Comparison of ENCODE assay signal across 9 cellular contexts in the genomic region with DNA sequence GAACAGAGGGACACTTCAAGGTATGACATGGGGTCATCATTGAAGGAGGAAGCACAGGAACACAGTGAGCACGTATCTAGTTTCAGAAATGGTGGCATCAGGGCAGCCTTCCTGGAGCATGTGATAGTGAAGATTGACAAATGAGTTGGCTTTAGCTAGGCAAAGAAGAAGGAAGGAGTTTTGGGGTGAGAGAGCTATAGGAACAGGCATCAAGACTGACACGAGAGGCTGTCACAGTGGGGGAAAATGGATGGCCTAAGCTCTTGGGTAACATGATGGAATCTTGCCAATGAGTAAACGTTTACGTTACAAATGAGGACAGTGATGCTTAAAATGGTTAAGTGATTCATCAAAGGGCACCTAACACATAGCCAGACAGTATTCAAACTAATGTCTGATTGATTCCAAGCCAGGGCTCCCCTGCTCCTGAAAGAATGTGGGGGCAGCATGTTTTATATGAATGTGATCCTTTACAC. TPM values are rescaled to one million over a fixed set of nuclear protein-coding genes. Genes with fewer than 3 reads are reported as not detected.
DNase-seq lines count a peak whose midpoint lies in the region; ATAC-seq, FAIRE-seq and TF ChIP-seq lines count a peak whose summit lies in the region.
"Had no signal": no experiment of that assay in that cellular context is flagged by ENCODE, and none has a peak within 500 bp of the region (broad histone marks: within the 10 kb centered on the region; RNA-seq: fewer than 3 reads in every experiment).

No MANE protein-coding gene starts in this region.

- FAIRE-seq in HTR-8/SVneo (lab: Jason Lieb, UNC) = no peak

- H3K27me3 Mint-ChIP-seq in activated T-helper 2 cell treated with anti-CD3 and anti-CD28 coated beads, Interferon-gamma antibody, Interleukin-2, Interleukin-4, amounts not matched to agents 10 μg/mL and 5 μg/mL and 100 μg/mL, durations not matched to agents 14 hours and 24 hours and 36 hours (ENCODE audit: low read depth) = no peaks in the 10 kb centered on the region

- no peak overlapping the region for H3K4me3 Mint-ChIP-seq in activated T-helper 2 cell treated with anti-CD3 and anti-CD28 coated beads, Interferon-gamma antibody, Interleukin-2, Interleukin-4, amounts not matched to agents 10 μg/mL and 5 μg/mL and 100 μg/mL, durations not matched to agents 14 hours and 24 hours and 36 hours (ENCODE audit: low read depth)

- H3K27ac Mint-ChIP-seq in activated T-helper 2 cell treated with anti-CD3 and anti-CD28 coated beads, Interferon-gamma antibody, Interleukin-2, Interleukin-4, amounts not matched to agents 10 μg/mL and 5 μg/mL and 100 μg/mL, durations not matched to agents 14 hours and 24 hours and 36 hours = peak overlapping the region; percentile 38

- H3K27ac ChIP-seq in BLaER1 treated with 17β-estradiol and CSF1 and Interleukin-3, amounts not matched to agents 10 nM and 100 nM = peak overlapping the region in 9 of 11 experiments; percentile 21 to 69 (median 58); a peak in 12 of 22 replicates
- H3K27ac ChIP-seq in body of pancreas = no peak overlapping the region

- H3K4me2 ChIP-seq in BLaER1 treated with 17β-estradiol and CSF1 and Interleukin-3, amounts not matched to agents 10 nM and 100 nM = peak overlapping the region in 9 of 11 experiments; percentile 19 to 71 (median 55); a peak in 18 of 22 replicates

- TF ChIP-seq POLR2A in body of pancreas (IDR thresholded peaks at IDR 0.05) = no peak

- peaks cover 45 to 60% (median 51%) of the 10 kb centered on the region in 10 experiments for H3K4me1 ChIP-seq in BLaER1 treated with 17β-estradiol and CSF1 and Interleukin-3, amounts not matched to agents 10 nM and 100 nM
- H3K4me1 ChIP-seq in body of pancreas = peaks cover 10% of the 10 kb centered on the region

- intact Hi-C loops in activated T-helper 2 cell treated with anti-CD3 and anti-CD28 coated beads, Interferon-gamma antibody, Interleukin-2, Interleukin-4, amounts not matched to agents 10 μg/mL and 5 μg/mL and 100 μg/mL, durations not matched to agents 14 hours and 24 hours and 36 hours (cut with micrococcal nuclease) = loop anchor here (1.0 to 5.0 kb wide), 6 partner anchors 34 to 691 kb away; a partner anchor contains a TSS
- intact Hi-C loops in body of pancreas (cut with DNase I) = loop anchor here (5.0 kb wide), 1 partner anchor 61 kb away; no protein-coding TSS in a partner anchor

- 0 out of 22 replicates have a peak overlapping the region, but pooled peaks of 1 of the 11 experiments have one; percentile 47 for H3K9ac ChIP-seq in BLaER1 treated with 17β-estradiol and CSF1 and Interleukin-3, amounts not matched to agents 10 nM and 100 nM

- H3K27me3 ChIP-seq in BLaER1 treated with 17β-estradiol and CSF1 and Interleukin-3, amounts not matched to agents 10 nM and 100 nM = no peaks in the 10 kb centered on the region
- no peaks in the 10 kb centered on the region for H3K27me3 ChIP-seq in body of pancreas

- peaks cover 14 to 22% (median 15%) of the 10 kb centered on the region in 11 experiments; a peak in 21 of 22 replicates for H3K9me3 ChIP-seq in BLaER1 treated with 17β-estradiol and CSF1 and Interleukin-3, amounts not matched to agents 10 nM and 100 nM (replicated peaks in 1 of 11)
- no peaks in the 10 kb centered on the region for H3K9me3 ChIP-seq in body of pancreas

- H3K4me1 Mint-ChIP-seq in activated T-helper 2 cell treated with anti-CD3 and anti-CD28 coated beads, Interferon-gamma antibody, Interleukin-2, Interleukin-4, amounts not matched to agents 10 μg/mL and 5 μg/mL and 100 μg/mL, durations not matched to agents 14 hours and 24 hours and 36 hours (ENCODE audit: low read depth) = peaks cover 56% of the 10 kb centered on the region

- peaks cover 0 to 13% (median 0%) of the 10 kb centered on the region in 11 experiments; a peak in 7 of 22 replicates for H3K36me3 ChIP-seq in BLaER1 treated with 17β-estradiol and CSF1 and Interleukin-3, amounts not matched to agents 10 nM and 100 nM
- H3K36me3 ChIP-seq in body of pancreas (replicated peaks in 1 of 2; ENCODE audit: insufficient read depth in 1 of 2, low read depth in 2 of 2) = no peaks in the 10 kb centered on the region

- no peak overlapping the region for H3K4me3 ChIP-seq in BLaER1 treated with 17β-estradiol and CSF1 and Interleukin-3, amounts not matched to agents 10 nM and 100 nM
- no peak overlapping the region for H3K4me3 ChIP-seq in body of pancreas

- peaks cover 17% of the 10 kb centered on the region for H3K36me3 Mint-ChIP-seq in activated T-helper 2 cell treated with anti-CD3 and anti-CD28 coated beads, Interferon-gamma antibody, Interleukin-2, Interleukin-4, amounts not matched to agents 10 μg/mL and 5 μg/mL and 100 μg/mL, durations not matched to agents 14 hours and 24 hours and 36 hours (ENCODE audit: low read depth)

- peaks cover 19% of the 10 kb centered on the region for H3K9me3 Mint-ChIP-seq in activated T-helper 2 cell treated with anti-CD3 and anti-CD28 coated beads, Interferon-gamma antibody, Interleukin-2, Interleukin-4, amounts not matched to agents 10 μg/mL and 5 μg/mL and 100 μg/mL, durations not matched to agents 14 hours and 24 hours and 36 hours

- 26 to 37% methylated on average over 4 of the region's 4 CpGs for WGBS in body of pancreas, 2 donors

- ATAC-seq in GM19452 (IDR thresholded peaks at IDR 0.05; ENCODE audit: unreplicated experiment) (no peak), body of pancreas (no peak)

- TF ChIP-seq CTCF in body of pancreas (IDR thresholded peaks at IDR 0.05) = no peak

- DNase-seq in HTR-8/SVneo (ENCODE audit: insufficient read length, low spot score) = peak; percentile 41
- DNase-seq in activated T-helper 2 cell treated with anti-CD3 and anti-CD28 coated beads, Interferon-gamma antibody, Interleukin-2, Interleukin-4, amounts not matched to agents 10 μg/mL and 5 μg/mL and 100 μg/mL, durations not matched to agents 14 hours and 24 hours and 36 hours (ENCODE audit: low spot score) = no peak
- peak; percentile 72 for DNase-seq in kidney glomerular epithelial cell (lab: John Stamatoyannopoulos, UW)
- no peak for DNase-seq in retina
- DNase-seq in body of pancreas = no peak
- DNase-seq in DMS153 (lab: John Stamatoyannopoulos, UW) = no peak
- DNase-seq: NCI-H1694 treated with DMSO at 0.1 percent for 48 hours had no signal

- H4K20me1 ChIP-seq in BLaER1 treated with 17β-estradiol and CSF1 and Interleukin-3, amounts not matched to agents 10 nM and 100 nM = no peaks in the 10 kb centered on the region

RNA-seq across cellular contexts. Expression of a gene that starts 23.1 kb away (rescaled TPM):
- 232 TPM in 2 replicates for total RNA-seq in activated T-helper 2 cell treated with anti-CD3 and anti-CD28 coated beads, Interferon-gamma antibody, Interleukin-2, Interleukin-4, amounts not matched to agents 10 μg/mL and 5 μg/mL and 100 μg/mL, durations not matched to agents 14 hours and 24 hours and 36 hours
- total RNA-seq in body of pancreas = under 1 TPM in 1 of 2 donors, not detected in 1; 0.78 TPM

RNA-seq across cellular contexts. Expression of a gene that starts 52.2 kb away (rescaled TPM):
- 0.18 and 0.34 TPM in 2 replicates for total RNA-seq in activated T-helper 2 cell treated with anti-CD3 and anti-CD28 coated beads, Interferon-gamma antibody, Interleukin-2, Interleukin-4, amounts not matched to agents 10 μg/mL and 5 μg/mL and 100 μg/mL, durations not matched to agents 14 hours and 24 hours and 36 hours
- 1 to 10 TPM in 1 of 2 donors, not detected in 1; 1.8 TPM for total RNA-seq in body of pancreas

Comparison
In these comparisons a context has a peak if more than half of its experiments do, and no peak if none do; other contexts are left out.
1. H3K27ac ChIP-seq: peak in BLaER1 treated with 17β-estradiol and CSF1 and Interleukin-3, amounts not matched to agents 10 nM and 100 nM (9 of 11); none in body of pancreas (0 of 4).
2. DNase-seq: peak in HTR-8/SVneo (single experiment) and kidney glomerular epithelial cell (single experiment); none in activated T-helper 2 cell treated with anti-CD3 and anti-CD28 coated beads, Interferon-gamma antibody, Interleukin-2, Interleukin-4, amounts not matched to agents 10 μg/mL and 5 μg/mL and 100 μg/mL, durations not matched to agents 14 hours and 24 hours and 36 hours (single experiment), retina (single experiment), body of pancreas (0 of 4) and DMS153 (single experiment).
3. RNA of a gene that starts 23.1 kb away (total RNA-seq): 232 TPM in activated T-helper 2 cell treated with anti-CD3 and anti-CD28 coated beads, Interferon-gamma antibody, Interleukin-2, Interleukin-4, amounts not matched to agents 10 μg/mL and 5 μg/mL and 100 μg/mL, durations not matched to agents 14 hours and 24 hours and 36 hours; 0.78 TPM in body of pancreas; every median in the first group is over 100 times any median in the second.